In genomic region chr12:63906876-63907275, GRCh38 we compare ENCODE assay signal across 1 cellular context.
TF ChIP-seq lines count a peak whose summit lies in the region.

No MANE protein-coding gene starts in this region.

TF ChIP-seq in A549, 52 proteins besides CTCF, POLR2A, EP300 and RAD21 (continued from another document):
- TF ChIP-seq PBX3 (IDR thresholded peaks at IDR 0.05) (no peak), ESRRA (IDR thresholded peaks at IDR 0.05; ENCODE audit: borderline replicate concordance, low read length) (no peak), NR3C1 (IDR thresholded peaks at IDR 0.05) (no peak), POLR2AphosphoS2 (conservative IDR thresholded peaks at IDR 0.05; ENCODE audit: low read length) (no peak), NPAS2 (CRISPR knock-in tag; IDR thresholded peaks at IDR 0.05; ENCODE audit: borderline replicate concordance) (no peak), RCOR1 (IDR thresholded peaks at IDR 0.05; ENCODE audit: low read depth, low read length) (no peak)
